Comparison of ENCODE assay signal across 40 cellular contexts in genomic region chr11:48248902-48249301, GRCh38. TPM values are rescaled to one million over a fixed set of nuclear protein-coding genes. Genes with fewer than 3 reads are reported as not detected.
"Had no signal": no experiment of that assay in that cellular context is flagged by ENCODE, and none has a peak within 500 bp of the region (broad histone marks: within the 10 kb centered on the region; RNA-seq: fewer than 3 reads in every experiment).

No MANE protein-coding gene starts in this region.

- H3K36me3 ChIP-seq: adrenal gland, ascending aorta, brain microvascular endothelial cell, breast epithelium, cardiac muscle cell had no signal

- H3K4me3 ChIP-seq: adrenal gland, ascending aorta, body of pancreas, breast epithelium, cardiac muscle cell had no signal

- H3K9me3 ChIP-seq: adrenal gland had no signal

- H3K27me3 ChIP-seq: adrenal gland, ascending aorta, body of pancreas, brain microvascular endothelial cell, breast epithelium, cardiac muscle cell had no signal

- ATAC-seq: activated naive CD4-positive, alpha-beta T cell treated with anti-CD3 and anti-CD28 coated beads, Interleukin-2, amount 50 U/mL, for 72 hours; activated naive CD8-positive, alpha-beta T cell treated with anti-CD3 and anti-CD28 coated beads, Interleukin-2, amount 50 U/mL, for 24 hours; activated T-cell treated with anti-CD3 and anti-CD28 coated beads, Interleukin-2, amount 50 U/mL, for 4 hours; activated T-cell treated with anti-CD3 and anti-CD28 coated beads, Interleukin-2, amount 50 U/mL, for 72 hours; activated T-helper 17 cell treated with anti-CD3 and anti-CD28 coated beads, Interleukin-2, amount 50 U/mL, for 72 hours; body of pancreas had no signal

- FAIRE-seq: astrocyte, bronchial epithelial cell had no signal

- DNase-seq: activated effector memory CD4-positive, alpha-beta T cell treated with anti-CD3 and anti-CD28 coated beads, Interleukin-2, amount 50 U/mL, for 16 hours; activated effector memory CD4-positive, alpha-beta T cell treated with Interleukin-2 at 50 U/mL for 16 hours; activated gamma-delta T cell; activated gamma-delta T cell treated with Interleukin-2 at 50 U/mL for 16 hours; activated naive CD4-positive, alpha-beta T cell; activated naive CD4-positive, alpha-beta T cell treated with anti-CD3 and anti-CD28 coated beads for 36 hours; activated naive CD4-positive, alpha-beta T cell treated with anti-CD3 and anti-CD28 coated beads, Interleukin-2, amount 10 ng/mL, durations not matched to agents 7 days and 5 days; activated naive CD4-positive, alpha-beta T cell treated with anti-CD3 and anti-CD28 coated beads, Interleukin-2, amount 50 U/mL, for 16 hours; activated naive CD4-positive, alpha-beta T cell treated with Interleukin-2 at 50 U/mL for 16 hours; activated naive CD8-positive, alpha-beta T cell treated with anti-CD3 and anti-CD28 coated beads for 36 hours; activated naive CD8-positive, alpha-beta T cell treated with anti-CD3 and anti-CD28 coated beads, Interleukin-2, amount 10 ng/mL, durations not matched to agents 7 days and 5 days; activated naive CD8-positive, alpha-beta T cell treated with anti-CD3 and anti-CD28 coated beads, Interleukin-2, amount 50 U/mL, for 24 hours; activated T-cell treated with anti-CD3 and anti-CD28 coated beads, Interleukin-2, amount 50 U/mL, for 1 hour; activated T-cell treated with anti-CD3 and anti-CD28 coated beads, Interleukin-2, amount 50 U/mL, for 24 hours; activated T-cell treated with anti-CD3 and anti-CD28 coated beads, Interleukin-2, amount 50 U/mL, for 4 hours; activated T-cell treated with anti-CD3 and anti-CD28 coated beads, Interleukin-2, amount 50 U/mL, for 48 hours; activated T-cell treated with anti-CD3 and anti-CD28 coated beads, Interleukin-2, amount 50 U/mL, for 72 hours; adrenal gland; amniotic stem cell; amygdala; anterior cingulate cortex; aorta; body of pancreas; brain microvascular endothelial cell; caudate nucleus; central memory CD4-positive, alpha-beta T cell; cerebellar nuclear complex had no signal

- H3K27ac ChIP-seq: adrenal gland, ascending aorta, body of pancreas, brain microvascular endothelial cell, breast epithelium, cardiac muscle cell had no signal

- H3K4me1 ChIP-seq: adrenal gland, ascending aorta, body of pancreas, breast epithelium had no signal

RNA-seq across cellular contexts. Expression of gene OR4X2, which starts 4.0 kb away (rescaled TPM):
- total RNA-seq: activated naive CD4-positive, alpha-beta T cell treated with anti-CD3 and anti-CD28 coated beads for 36 hours; activated naive CD4-positive, alpha-beta T cell treated with anti-CD3 and anti-CD28 coated beads, Interleukin-2, amount 50 U/mL, for 72 hours; activated naive CD8-positive, alpha-beta T cell treated with anti-CD3 and anti-CD28 coated beads for 36 hours; activated naive CD8-positive, alpha-beta T cell treated with anti-CD3 and anti-CD28 coated beads, Interleukin-2, amount 10 ng/mL, durations not matched to agents 7 days and 5 days; activated T-cell treated with anti-CD3 and anti-CD28 coated beads, Interleukin-2, amount 50 U/mL, for 4 hours; activated T-cell treated with anti-CD3 and anti-CD28 coated beads, Interleukin-2, amount 50 U/mL, for 72 hours; activated T-helper 1 cell treated with anti-CD3 and anti-CD28 coated beads, Interleukin-12 subunit alpha, Interleukin-12 subunit beta, Interleukin-2, Interleukin-4 antibody, amounts not matched to agents 30 ng/mL and 10 ng/mL and 1 ng/mL, durations not matched to agents 14 hours and 24 hours and 36 hours; activated T-helper 17 cell treated with anti-CD3 and anti-CD28 coated beads, Interleukin-2, amount 50 U/mL, for 72 hours; activated T-helper 2 cell treated with anti-CD3 and anti-CD28 coated beads, Interferon-gamma antibody, Interleukin-2, Interleukin-4, amounts not matched to agents 10 μg/mL and 5 μg/mL and 100 μg/mL, durations not matched to agents 14 hours and 24 hours and 36 hours; adrenal gland; aorta; ascending aorta; astrocyte; body of pancreas; breast epithelium; bronchial epithelial cell; cardiac muscle cell; cardiac septum; cerebellum; chondrocyte had no signal
- polyA plus RNA-seq: adipose tissue, adrenal gland, aorta, cardiac muscle cell had no signal

RNA-seq across cellular contexts. Expression of gene OR4X1, which starts 14.8 kb away (rescaled TPM):
- total RNA-seq: activated naive CD4-positive, alpha-beta T cell treated with anti-CD3 and anti-CD28 coated beads for 36 hours; activated naive CD4-positive, alpha-beta T cell treated with anti-CD3 and anti-CD28 coated beads, Interleukin-2, amount 50 U/mL, for 72 hours; activated naive CD8-positive, alpha-beta T cell treated with anti-CD3 and anti-CD28 coated beads for 36 hours; activated naive CD8-positive, alpha-beta T cell treated with anti-CD3 and anti-CD28 coated beads, Interleukin-2, amount 10 ng/mL, durations not matched to agents 7 days and 5 days; activated T-cell treated with anti-CD3 and anti-CD28 coated beads, Interleukin-2, amount 50 U/mL, for 4 hours; activated T-cell treated with anti-CD3 and anti-CD28 coated beads, Interleukin-2, amount 50 U/mL, for 72 hours; activated T-helper 1 cell treated with anti-CD3 and anti-CD28 coated beads, Interleukin-12 subunit alpha, Interleukin-12 subunit beta, Interleukin-2, Interleukin-4 antibody, amounts not matched to agents 30 ng/mL and 10 ng/mL and 1 ng/mL, durations not matched to agents 14 hours and 24 hours and 36 hours; activated T-helper 17 cell treated with anti-CD3 and anti-CD28 coated beads, Interleukin-2, amount 50 U/mL, for 72 hours; activated T-helper 2 cell treated with anti-CD3 and anti-CD28 coated beads, Interferon-gamma antibody, Interleukin-2, Interleukin-4, amounts not matched to agents 10 μg/mL and 5 μg/mL and 100 μg/mL, durations not matched to agents 14 hours and 24 hours and 36 hours; adrenal gland; aorta; ascending aorta; astrocyte; body of pancreas; breast epithelium; bronchial epithelial cell; cardiac muscle cell; cardiac septum; cerebellum; chondrocyte had no signal
- polyA plus RNA-seq: adrenal gland, aorta, cardiac muscle cell had no signal

RNA-seq across cellular contexts. Expression of gene OR4B1, which starts 32.3 kb away (rescaled TPM):
- total RNA-seq: activated naive CD4-positive, alpha-beta T cell treated with anti-CD3 and anti-CD28 coated beads for 36 hours; activated naive CD4-positive, alpha-beta T cell treated with anti-CD3 and anti-CD28 coated beads, Interleukin-2, amount 50 U/mL, for 72 hours; activated naive CD8-positive, alpha-beta T cell treated with anti-CD3 and anti-CD28 coated beads for 36 hours; activated naive CD8-positive, alpha-beta T cell treated with anti-CD3 and anti-CD28 coated beads, Interleukin-2, amount 10 ng/mL, durations not matched to agents 7 days and 5 days; activated T-cell treated with anti-CD3 and anti-CD28 coated beads, Interleukin-2, amount 50 U/mL, for 4 hours; activated T-cell treated with anti-CD3 and anti-CD28 coated beads, Interleukin-2, amount 50 U/mL, for 72 hours; activated T-helper 1 cell treated with anti-CD3 and anti-CD28 coated beads, Interleukin-12 subunit alpha, Interleukin-12 subunit beta, Interleukin-2, Interleukin-4 antibody, amounts not matched to agents 30 ng/mL and 10 ng/mL and 1 ng/mL, durations not matched to agents 14 hours and 24 hours and 36 hours; activated T-helper 17 cell treated with anti-CD3 and anti-CD28 coated beads, Interleukin-2, amount 50 U/mL, for 72 hours; activated T-helper 2 cell treated with anti-CD3 and anti-CD28 coated beads, Interferon-gamma antibody, Interleukin-2, Interleukin-4, amounts not matched to agents 10 μg/mL and 5 μg/mL and 100 μg/mL, durations not matched to agents 14 hours and 24 hours and 36 hours; adrenal gland; aorta; ascending aorta; astrocyte; body of pancreas; breast epithelium; bronchial epithelial cell; cardiac muscle cell; cardiac septum; cerebellum; chondrocyte had no signal
- polyA plus RNA-seq: adipose tissue, adrenal gland, aorta, cardiac muscle cell had no signal

RNA-seq across cellular contexts. Expression of gene OR4S1, which starts 57.1 kb away (rescaled TPM):
- total RNA-seq: activated naive CD4-positive, alpha-beta T cell treated with anti-CD3 and anti-CD28 coated beads for 36 hours; activated naive CD4-positive, alpha-beta T cell treated with anti-CD3 and anti-CD28 coated beads, Interleukin-2, amount 50 U/mL, for 72 hours; activated naive CD8-positive, alpha-beta T cell treated with anti-CD3 and anti-CD28 coated beads for 36 hours; activated naive CD8-positive, alpha-beta T cell treated with anti-CD3 and anti-CD28 coated beads, Interleukin-2, amount 10 ng/mL, durations not matched to agents 7 days and 5 days; activated T-cell treated with anti-CD3 and anti-CD28 coated beads, Interleukin-2, amount 50 U/mL, for 4 hours; activated T-cell treated with anti-CD3 and anti-CD28 coated beads, Interleukin-2, amount 50 U/mL, for 72 hours; activated T-helper 1 cell treated with anti-CD3 and anti-CD28 coated beads, Interleukin-12 subunit alpha, Interleukin-12 subunit beta, Interleukin-2, Interleukin-4 antibody, amounts not matched to agents 30 ng/mL and 10 ng/mL and 1 ng/mL, durations not matched to agents 14 hours and 24 hours and 36 hours; activated T-helper 17 cell treated with anti-CD3 and anti-CD28 coated beads, Interleukin-2, amount 50 U/mL, for 72 hours; activated T-helper 2 cell treated with anti-CD3 and anti-CD28 coated beads, Interferon-gamma antibody, Interleukin-2, Interleukin-4, amounts not matched to agents 10 μg/mL and 5 μg/mL and 100 μg/mL, durations not matched to agents 14 hours and 24 hours and 36 hours; adrenal gland; aorta; ascending aorta; astrocyte; body of pancreas; breast epithelium; bronchial epithelial cell; cardiac muscle cell; cardiac septum; cerebellum; chondrocyte had no signal
- polyA plus RNA-seq: adipose tissue, adrenal gland, aorta, cardiac muscle cell had no signal
